1 cellular context compared by ENCODE assay signal in genomic region chr15:89203705-89204273, GRCh38.
TF ChIP-seq lines count a peak whose summit lies in the region.

No MANE protein-coding gene starts in this region.

TF ChIP-seq in HepG2, 621 proteins besides CTCF, POLR2A, EP300 and RAD21:
- TF ChIP-seq MTF2 (CRISPR knock-in tag; IDR thresholded peaks at IDR 0.05; ENCODE audit: borderline replicate concordance) (no peak), ZNF660 (CRISPR knock-in tag; IDR thresholded peaks at IDR 0.05; ENCODE audit: borderline replicate concordance, low read depth) (no peak), GPBP1L1 (CRISPR knock-in tag; IDR thresholded peaks at IDR 0.05) (no peak), FOXP4 (CRISPR knock-in tag; IDR thresholded peaks at IDR 0.05) (no peak), KLF15 (CRISPR knock-in tag; IDR thresholded peaks at IDR 0.05; ENCODE audit: borderline replicate concordance) (no peak), STAT6 (CRISPR knock-in tag; IDR thresholded peaks at IDR 0.05; ENCODE audit: borderline replicate concordance) (no peak), PHF20 (CRISPR knock-in tag; IDR thresholded peaks at IDR 0.05) (no peak), MTF1 (CRISPR knock-in tag; IDR thresholded peaks at IDR 0.05) (no peak)
